ENCODE assay signal across 18 cellular contexts in the genomic region with DNA sequence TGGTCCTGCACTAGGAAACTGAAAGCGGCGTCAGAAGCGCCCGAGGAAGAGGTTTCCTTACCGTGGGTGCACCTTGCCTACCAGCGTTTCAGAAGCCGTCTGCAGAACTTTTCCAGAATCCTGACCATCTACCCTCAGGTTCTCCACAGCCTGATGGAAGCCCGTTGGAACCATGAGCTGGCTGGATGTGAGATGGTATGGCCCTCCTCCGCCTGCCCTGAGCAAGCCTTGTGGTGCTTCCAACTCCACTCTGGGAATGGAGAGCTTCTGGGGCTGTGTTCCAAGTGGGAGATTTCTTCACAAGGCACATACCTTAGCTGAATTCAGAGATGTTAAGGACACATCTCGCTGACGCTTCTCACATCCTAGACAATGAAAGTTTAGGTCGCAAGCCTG.
"Had no signal": no experiment of that assay in that cellular context is flagged by ENCODE, and none has a peak within 500 bp of the region (broad histone marks: within the 10 kb centered on the region; RNA-seq: fewer than 3 reads in every experiment).

No MANE protein-coding gene starts in this region.

- H3K27me3 ChIP-seq: ascending aorta, breast epithelium, esophagus muscularis mucosa, left lung, neural progenitor cell, thyroid gland, uterus had no signal

- DNase-seq: activated CD4-positive, alpha-beta T cell treated with anti-CD3 and anti-CD28 coated beads, Interleukin-2, amount 50 U/mL, for 48 hours; activated naive CD4-positive, alpha-beta T cell treated with Interleukin-2 at 50 U/mL for 16 hours; cerebellar nuclear complex; effector memory CD4-positive, alpha-beta T cell; foreskin melanocyte; glutamatergic neuron; left lung; mesendoderm; naive thymus-derived CD4-positive, alpha-beta T cell; stimulated activated CD8-positive, alpha-beta memory T cell treated with anti-CD3 and anti-CD28 coated beads, Interleukin-4, amount 100 ng/mL, for 48 hours; stimulated activated naive CD4-positive, alpha-beta T cell had no signal

- H3K36me3 ChIP-seq: neural progenitor cell, uterus had no signal

- H3K4me1 ChIP-seq: ascending aorta, breast epithelium, left lung, neural progenitor cell, prostate gland, thyroid gland, uterus had no signal

- H3K4me3 ChIP-seq: ascending aorta, esophagus muscularis mucosa, left lung, neural progenitor cell, prostate gland, thyroid gland, uterus had no signal

- H3K27ac ChIP-seq: ascending aorta, left lung, neural progenitor cell, prostate gland, thyroid gland had no signal

- ATAC-seq: left lung had no signal

- H3K9me3 ChIP-seq: ascending aorta, breast epithelium, esophagus muscularis mucosa, left lung, prostate gland, thyroid gland, uterus had no signal
